In the genomic region with DNA sequence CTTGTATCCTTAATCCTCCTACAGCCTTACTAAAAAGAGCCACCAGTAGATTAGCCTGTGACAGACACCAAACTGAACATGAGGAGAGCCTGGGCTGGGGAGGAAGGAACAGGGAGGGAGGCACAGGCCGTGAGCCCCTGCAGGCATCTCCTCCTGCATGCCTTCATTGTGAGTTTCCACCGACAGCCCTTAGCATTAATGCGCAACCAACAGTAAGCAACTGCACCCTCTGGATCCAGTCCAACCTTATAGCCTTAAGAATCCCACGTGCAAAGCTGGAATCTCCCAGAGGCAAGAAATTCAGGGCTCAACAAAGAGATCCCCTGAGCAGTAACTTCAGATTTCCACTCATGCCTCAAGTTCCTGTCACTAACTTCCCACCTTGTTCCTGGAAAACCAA, we compare ENCODE assay signal across 9 cellular contexts.
DNase-seq lines count a peak whose midpoint lies in the region; ATAC-seq and TF ChIP-seq lines count a peak whose summit lies in the region.
"Had no signal": no experiment of that assay in that cellular context is flagged by ENCODE, and none has a peak within 500 bp of the region (broad histone marks: within the 10 kb centered on the region; RNA-seq: fewer than 3 reads in every experiment).

No MANE protein-coding gene starts in this region.

- H3K27ac Mint-ChIP-seq in CD4-positive, alpha-beta memory T cell, result peak overlapping the region; percentile 95 to 99 (median 98)
- H3K27ac Mint-ChIP-seq in chondrocyte (ENCODE audit: unreplicated experiment), result peak overlapping the region; percentile 88
- H3K27ac Mint-ChIP-seq in natural killer cell, result peak overlapping the region; percentile 98 to 99

- peaks cover 100% of the 10 kb centered on the region for H3K79me2 ChIP-seq in OCI-LY7 (ENCODE audit: insufficient read depth, low read depth, low read length)

- ATAC-seq in natural killer cell, result no peak
- no peak for ATAC-seq in GM19395 (IDR thresholded peaks at IDR 0.05; ENCODE audit: unreplicated experiment)
- ATAC-seq in HG03432 (IDR thresholded peaks at IDR 0.05; ENCODE audit: unreplicated experiment), result no peak

- BruUV-seq in OCI-LY7 (replicated peaks; lab: Mats Ljungman, UMichigan), result no TSS peak

- peaks cover 80 to 89% of the 10 kb centered on the region in 2 donors for H3K36me3 Mint-ChIP-seq in CD4-positive, alpha-beta memory T cell
- H3K36me3 Mint-ChIP-seq in chondrocyte (ENCODE audit: low read depth), result peaks cover 4% of the 10 kb centered on the region
- H3K36me3 Mint-ChIP-seq in natural killer cell, result peaks cover 13% of the 10 kb centered on the region

- no peaks in the 10 kb centered on the region for H3K9me3 ChIP-seq in CD4-positive, alpha-beta memory T cell (ENCODE audit: control insufficient read depth in 1 of 2, low read length in 2 of 2)
- no peaks in the 10 kb centered on the region for H3K9me3 ChIP-seq in OCI-LY7 (ENCODE audit: low read length)

- no peaks in the 10 kb centered on the region for H3K9me3 Mint-ChIP-seq in CD4-positive, alpha-beta memory T cell
- H3K9me3 Mint-ChIP-seq in chondrocyte (ENCODE audit: low read depth) (no peaks in the 10 kb centered on the region), natural killer cell (no peaks in the 10 kb centered on the region)

- H3K4me2 ChIP-seq in OCI-LY7 (ENCODE audit: low read length), result peak overlapping the region; percentile 47

- POLR2A ChIA-PET in CD4-positive, alpha-beta memory T cell (lab: Charles Lee; ENCODE audit: partially characterized antibody), result interaction anchor here (0.7 to 34.5 kb wide), 12 partner anchors 15 to 226 kb away, joined by 3 to 1488 read pairs (median 252); no protein-coding TSS in a partner anchor
- POLR2A ChIA-PET in OCI-LY7 (lab: Charles Lee), result interaction anchor here (1.2 to 2.8 kb wide), 5 partner anchors 9 to 31 kb away, joined by 3 to 10 read pairs (median 6); no protein-coding TSS in a partner anchor

- H3K4me1 Mint-ChIP-seq in CD4-positive, alpha-beta memory T cell, result peaks cover 84 to 100% (median 91%) of the 10 kb centered on the region in 4 donors
- H3K4me1 Mint-ChIP-seq in chondrocyte (ENCODE audit: low read depth) (peaks cover 97% of the 10 kb centered on the region), natural killer cell (peaks cover 99 to 100% of the 10 kb centered on the region in 2 donors)

- H3K27me3 ChIP-seq in CD4-positive, alpha-beta memory T cell (ENCODE audit: insufficient read depth, low read length), result no peaks in the 10 kb centered on the region

- peaks cover 99% of the 10 kb centered on the region for H3K4me1 ChIP-seq in CD4-positive, alpha-beta memory T cell (ENCODE audit: insufficient read depth, low read length)
- peaks cover 95% of the 10 kb centered on the region for H3K4me1 ChIP-seq in OCI-LY7 (ENCODE audit: insufficient read depth, low read length, poor library complexity, severe bottlenecking)

- no peak for DNase-seq in CD4-positive, alpha-beta memory T cell
- DNase-seq in OCI-LY7 (ENCODE audit: low spot score) (no peak), chondrocyte (ENCODE audit: low spot score) (no peak), natural killer cell (no peak), KG1 (lab: John Stamatoyannopoulos, UW) (no peak), DMS153 (lab: John Stamatoyannopoulos, UW) (no peak)
- DNase-seq: activated gamma-delta T cell had no signal

- H3K9me2 ChIP-seq in OCI-LY7 (ENCODE audit: insufficient read depth, low read length), result no peaks in the 10 kb centered on the region

- peaks cover 30% of the 10 kb centered on the region for H3K36me3 ChIP-seq in CD4-positive, alpha-beta memory T cell (ENCODE audit: insufficient read depth, low read length)
- peaks cover 99% of the 10 kb centered on the region for H3K36me3 ChIP-seq in OCI-LY7 (ENCODE audit: insufficient read depth, low read length)

- TF ChIP-seq CTCF in OCI-LY7 (conservative IDR thresholded peaks at IDR 0.05; ENCODE audit: low read length), result no peak
- no peak for TF ChIP-seq CTCF in chondrocyte (IDR thresholded peaks at IDR 0.05)
- TF ChIP-seq CTCF in natural killer cell (IDR thresholded peaks at IDR 0.05), result no peak

- no peak overlapping the region for H2AFZ ChIP-seq in OCI-LY7 (ENCODE audit: low read length)

- H3K27ac ChIP-seq in CD4-positive, alpha-beta memory T cell (ENCODE audit: low read depth, low read length), result peak overlapping the region; percentile 89
- peak overlapping the region; percentile 41 for H3K27ac ChIP-seq in OCI-LY7 (ENCODE audit: low read depth, low read length, poor library complexity, severe bottlenecking)

- H4K20me1 ChIP-seq in OCI-LY7 (ENCODE audit: insufficient read depth, low read length), result peaks cover 75% of the 10 kb centered on the region

- intact Hi-C loops in CD4-positive, alpha-beta memory T cell (cut with micrococcal nuclease), result loop anchor here (5.0 to 10.0 kb wide), 2 partner anchors 255 to 468 kb away; no protein-coding TSS in a partner anchor
- intact Hi-C loops in OCI-LY7 (cut with micrococcal nuclease; ENCODE audit: unreplicated experiment) (no loop called here), natural killer cell (cut with micrococcal nuclease) (loop anchor here (2.0 kb wide), 1 partner anchor 20 kb away; no protein-coding TSS in a partner anchor)

- peak overlapping the region; percentile 86 to 100 (median 94) for H3K4me3 Mint-ChIP-seq in CD4-positive, alpha-beta memory T cell
- peak overlapping the region; percentile 20 for H3K4me3 Mint-ChIP-seq in chondrocyte (ENCODE audit: unreplicated experiment)
- peak overlapping the region; percentile 98 for H3K4me3 Mint-ChIP-seq in natural killer cell

- H3K4me3 ChIP-seq in CD4-positive, alpha-beta memory T cell (ENCODE audit: low read length in 2 of 2), result peak overlapping the region; percentile 12 to 34
- H3K4me3 ChIP-seq in OCI-LY7 (ENCODE audit: low read depth, low read length, poor library complexity, severe bottlenecking), result no peak overlapping the region

- H3K27me3 Mint-ChIP-seq in CD4-positive, alpha-beta memory T cell, result no peaks in the 10 kb centered on the region
- H3K27me3 Mint-ChIP-seq in chondrocyte (ENCODE audit: low read depth), result no peaks in the 10 kb centered on the region
- no peaks in the 10 kb centered on the region for H3K27me3 Mint-ChIP-seq in natural killer cell (ENCODE audit: low read depth in 2 of 2)

- CTCF ChIA-PET in CD4-positive, alpha-beta memory T cell (lab: Charles Lee; ENCODE audit: partially characterized antibody), result interaction anchor here (1.2 to 6.6 kb wide), 9 partner anchors 7 to 211 kb away, joined by 3 to 50 read pairs (median 11); no protein-coding TSS in a partner anchor
- CTCF ChIA-PET in OCI-LY7 (lab: Charles Lee; ENCODE audit: unreplicated experiment), result interaction anchor here (1.6 kb wide), 1 partner anchor 24 kb away, joined by 3 read pairs; no protein-coding TSS in a partner anchor

Comparison
In these comparisons a context has a peak if more than half of its experiments do, and no peak if none do; other contexts are left out.
1. H3K4me3 Mint-ChIP-seq: peak in every context shown above with its lines; median percentile 98 in natural killer cell; 94 in CD4-positive, alpha-beta memory T cell; 20 in chondrocyte.